Comparison of ENCODE assay signal across 8 cellular contexts in genomic region chr1:79497193-79497773, GRCh38.
DNase-seq lines count a peak whose midpoint lies in the region; ATAC-seq, FAIRE-seq and TF ChIP-seq lines count a peak whose summit lies in the region.

No MANE protein-coding gene starts in this region.

- DNase-seq in Ammon's horn (ENCODE audit: low spot score) (peak; percentile 8), NCI-H446 treated with DMSO at 0.1 percent for 48 hours (lab: John Stamatoyannopoulos, UW) (peak; percentile 26), K562 (ENCODE audit: extremely low read depth in 1 of 4, low spot score in 3 of 4) (peak; percentile 8 to 30 (median 18)), lower lobe of right lung (no peak)
- DNase-seq in CD8-positive, alpha-beta memory T cell = no peak
- DNase-seq in CD8-positive, alpha-beta T cell = no peak

- H3K36me3 Mint-ChIP-seq in CD8-positive, alpha-beta memory T cell = no peaks in the 10 kb centered on the region
- no peaks in the 10 kb centered on the region for H3K36me3 Mint-ChIP-seq in CD8-positive, alpha-beta T cell

- no peaks in the 10 kb centered on the region for H3K79me2 ChIP-seq in K562 (ENCODE audit: control insufficient read depth, insufficient read depth, low read length)

- TF ChIP-seq RAD21 in K562 (CRISPR knock-in tag; conservative IDR thresholded peaks at IDR 0.05 in 1 of 2, IDR thresholded peaks at IDR 0.05 in 1 of 2) = peak; percentile 28 to 52; a peak in 3 of 4 replicates

- no peak overlapping the region for H2AFZ ChIP-seq in K562 (ENCODE audit: low read depth, low read length)

- FAIRE-seq in K562 (lab: Jason Lieb, UNC) = no peak

- no peak overlapping the region for H3K9ac ChIP-seq in K562 (ENCODE audit: insufficient read depth in 1 of 2, low read depth in 2 of 2, low read length in 2 of 2)

- in situ Hi-C loops in K562 (cut with MboI) = no loop called here

- no peaks in the 10 kb centered on the region for H3K4me1 Mint-ChIP-seq in CD8-positive, alpha-beta memory T cell
- no peaks in the 10 kb centered on the region for H3K4me1 Mint-ChIP-seq in CD8-positive, alpha-beta T cell (ENCODE audit: low read depth)

- 0% methylated on average over 4 of the region's 4 CpGs for WGBS in K562 (ENCODE audit: insufficient coverage, low coverage, missing lambda C conversion rate)

- H3K36me3 ChIP-seq in K562 (ENCODE audit: control insufficient read depth, insufficient read depth, low read length) = no peaks in the 10 kb centered on the region
- no peaks in the 10 kb centered on the region for H3K36me3 ChIP-seq in lower lobe of right lung
- H3K36me3 ChIP-seq in CD8-positive, alpha-beta memory T cell (ENCODE audit: insufficient read depth, low read length) = no peaks in the 10 kb centered on the region
- no peaks in the 10 kb centered on the region for H3K36me3 ChIP-seq in CD8-positive, alpha-beta T cell (ENCODE audit: insufficient read depth, low read length)

- H3K4me1 ChIP-seq in K562 (replicated peaks in 1 of 2; ENCODE audit: control insufficient read depth in 2 of 2, insufficient read depth in 2 of 2, low read length in 2 of 2) = no peaks in the 10 kb centered on the region
- no peaks in the 10 kb centered on the region for H3K4me1 ChIP-seq in lower lobe of right lung
- H3K4me1 ChIP-seq in CD8-positive, alpha-beta memory T cell (ENCODE audit: insufficient read depth, low read length) = no peaks in the 10 kb centered on the region
- H3K4me1 ChIP-seq in CD8-positive, alpha-beta T cell (ENCODE audit: insufficient read depth, low read length) = no peaks in the 10 kb centered on the region

- no peak for TF ChIP-seq POLR2A in K562 (conservative IDR thresholded peaks at IDR 0.05)

- intact Hi-C loops in K562 (cut with micrococcal nuclease) (no loop called here), lower lobe of right lung (cut with DNase I) (no loop called here)
- intact Hi-C loops in CD8-positive, alpha-beta T cell (cut with DNase I, micrococcal nuclease) = no loop called here

- H4K20me1 ChIP-seq in K562 (replicated peaks; ENCODE audit: control insufficient read depth, insufficient read depth, low read length) = no peaks in the 10 kb centered on the region

- no peak overlapping the region for H3K27ac ChIP-seq in K562 (ENCODE audit: extremely low read depth, low read depth, low read length)
- H3K27ac ChIP-seq in lower lobe of right lung = no peak overlapping the region
- H3K27ac ChIP-seq in CD8-positive, alpha-beta memory T cell (ENCODE audit: low read depth, low read length) = no peak overlapping the region
- H3K27ac ChIP-seq in CD8-positive, alpha-beta T cell (ENCODE audit: low read depth, low read length) = no peak overlapping the region

- BruUV-seq in K562 (replicated peaks; lab: Mats Ljungman, UMichigan) = no TSS peak

- no peak for TF ChIP-seq EP300 in K562 (IDR thresholded peaks at IDR 0.05; ENCODE audit: low read length)

- H3K27me3 ChIP-seq in K562 (ENCODE audit: control insufficient read depth in 2 of 2, insufficient read depth in 2 of 2, low read length in 2 of 2) (no peaks in the 10 kb centered on the region), lower lobe of right lung (ENCODE audit: low read depth) (no peaks in the 10 kb centered on the region)
- H3K27me3 ChIP-seq in CD8-positive, alpha-beta memory T cell (ENCODE audit: insufficient read depth, low read length, poor library complexity, severe bottlenecking) = no peaks in the 10 kb centered on the region
- no peaks in the 10 kb centered on the region for H3K27me3 ChIP-seq in CD8-positive, alpha-beta T cell (ENCODE audit: insufficient read depth, low read length)

- H3K27ac Mint-ChIP-seq in CD8-positive, alpha-beta memory T cell = no peak overlapping the region
- H3K27ac Mint-ChIP-seq in CD8-positive, alpha-beta T cell = no peak overlapping the region

- H3K4me2 ChIP-seq in K562 (ENCODE audit: insufficient read depth, low read length) = no peak overlapping the region

- POLR2A ChIA-PET in K562 (lab: Yijun Ruan, JAX) = no interaction called here
- POLR2A ChIA-PET in CD8-positive, alpha-beta memory T cell (lab: Charles Lee) = no interaction called here
- POLR2A ChIA-PET in CD8-positive, alpha-beta T cell (lab: Charles Lee) = no interaction called here

- TF ChIP-seq CTCF in K562 (IDR thresholded peaks at IDR 0.05 in 2 of 3, conservative IDR thresholded peaks at IDR 0.05 in 1 of 3; ENCODE audit: insufficient read depth in 2 of 3, low read depth in 1 of 3, low read length in 3 of 3) (peak in 2 of 3 experiments; percentile 46 to 50; a peak in 4 of 6 replicates), lower lobe of right lung (IDR thresholded peaks at IDR 0.05) (peak; percentile 67)
- no peak for TF ChIP-seq CTCF in CD8-positive, alpha-beta T cell (IDR thresholded peaks at IDR 0.05)

- ATAC-seq in GM18511 (IDR thresholded peaks at IDR 0.05; ENCODE audit: unreplicated experiment) (peak; percentile 84), HG02943 (IDR thresholded peaks at IDR 0.05; ENCODE audit: low read depth, unreplicated experiment) (peak; percentile 80), K562 (no peak), lower lobe of right lung (peak; percentile 42 to 46)
- no peak for ATAC-seq in CD8-positive, alpha-beta T cell

- no peaks in the 10 kb centered on the region for H3K9me1 ChIP-seq in K562 (ENCODE audit: control insufficient read depth, insufficient read depth, low read length)

- H3K9me3 Mint-ChIP-seq in CD8-positive, alpha-beta memory T cell = peaks cover 0 to 16% (median 0%) of the 10 kb centered on the region in 5 donors
- H3K9me3 Mint-ChIP-seq in CD8-positive, alpha-beta T cell = no peaks in the 10 kb centered on the region

- CTCF ChIA-PET in K562 (lab: Yijun Ruan, JAX; ENCODE audit: low intra/inter-chr PET ratio) = no interaction called here
- CTCF ChIA-PET in CD8-positive, alpha-beta memory T cell (lab: Charles Lee) = no interaction called here
- CTCF ChIA-PET in CD8-positive, alpha-beta T cell (lab: Charles Lee) = no interaction called here

- H3K4me3 ChIP-seq in K562 (no peak overlapping the region), lower lobe of right lung (no peak overlapping the region)
- no peak overlapping the region for H3K4me3 ChIP-seq in CD8-positive, alpha-beta memory T cell (ENCODE audit: low read length)
- no peak overlapping the region for H3K4me3 ChIP-seq in CD8-positive, alpha-beta T cell (ENCODE audit: low read depth, low read length)

- no peak overlapping the region for H3K4me3 Mint-ChIP-seq in CD8-positive, alpha-beta memory T cell
- H3K4me3 Mint-ChIP-seq in CD8-positive, alpha-beta T cell = no peak overlapping the region

- H3K9me3 ChIP-seq in K562 (replicated peaks; ENCODE audit: control insufficient read depth, insufficient read depth, low read depth, low read length) (no peaks in the 10 kb centered on the region), lower lobe of right lung (no peaks in the 10 kb centered on the region)
- no peaks in the 10 kb centered on the region for H3K9me3 ChIP-seq in CD8-positive, alpha-beta memory T cell (ENCODE audit: low read length)
- H3K9me3 ChIP-seq in CD8-positive, alpha-beta T cell (ENCODE audit: low read length) = no peaks in the 10 kb centered on the region

- H3K27me3 Mint-ChIP-seq in CD8-positive, alpha-beta memory T cell = no peaks in the 10 kb centered on the region
- H3K27me3 Mint-ChIP-seq in CD8-positive, alpha-beta T cell (ENCODE audit: low read depth) = no peaks in the 10 kb centered on the region

TF ChIP-seq in K562, 482 proteins besides CTCF, POLR2A, EP300 and RAD21 (continues in another document):
- no peak for TF ChIP-seq RBM34 (IDR thresholded peaks at IDR 0.05; ENCODE audit: borderline replicate concordance, insufficient read depth, low read length)
- TF ChIP-seq ZBTB5 (IDR thresholded peaks at IDR 0.05) = no peak
- TF ChIP-seq ZNF639 (CRISPR knock-in tag; conservative IDR thresholded peaks at IDR 0.05 in 1 of 2, IDR thresholded peaks at IDR 0.05 in 1 of 2) = no peak
- no peak for TF ChIP-seq ZNF174 (CRISPR knock-in tag; IDR thresholded peaks at IDR 0.05)
- no peak for TF ChIP-seq ZFP30 (CRISPR knock-in tag; IDR thresholded peaks at IDR 0.05; ENCODE audit: borderline replicate concordance)
- no peak for TF ChIP-seq ZNF644 (tag; IDR thresholded peaks at IDR 0.05; ENCODE audit: low read depth)

Comparison
In these comparisons a context has a peak if more than half of its experiments do, and no peak if none do; other contexts are left out.
1. DNase-seq: peak in Ammon's horn (single experiment), NCI-H446 treated with DMSO at 0.1 percent for 48 hours (single experiment) and K562 (4 of 4); none in lower lobe of right lung (single experiment), CD8-positive, alpha-beta memory T cell (0 of 5) and CD8-positive, alpha-beta T cell (0 of 7).
2. ATAC-seq: peak in GM18511 (single experiment), HG02943 (single experiment) and lower lobe of right lung (2 of 2); none in K562 (single experiment) and CD8-positive, alpha-beta T cell (single experiment).